ENCODE assay signal across 2 cellular contexts in the genomic region with DNA sequence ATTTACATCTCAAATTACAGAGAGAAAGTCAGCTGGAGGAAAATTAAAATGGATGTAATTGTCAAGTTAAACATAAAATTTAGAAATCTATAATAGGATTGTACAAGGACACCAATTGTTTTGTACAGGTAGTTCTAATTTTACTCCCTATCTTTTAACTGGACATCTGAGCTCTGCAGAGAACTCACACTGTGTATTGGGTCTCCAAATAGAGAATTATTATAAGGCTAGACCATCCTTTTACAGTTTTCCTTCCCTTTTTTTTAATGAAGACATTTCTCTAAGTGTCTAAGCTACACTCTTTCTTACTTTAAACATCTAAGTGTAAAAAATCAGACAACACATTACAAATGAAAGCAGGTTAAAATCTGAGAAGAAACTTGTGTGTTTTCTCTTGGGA.
TF ChIP-seq lines count a peak whose summit lies in the region.

No MANE protein-coding gene starts in this region.

TF ChIP-seq in K562, 482 proteins besides CTCF, POLR2A, EP300 and RAD21:
- TF ChIP-seq PHB (CRISPR knock-in tag; IDR thresholded peaks at IDR 0.05): no peak
- TF ChIP-seq, protein P1, sequence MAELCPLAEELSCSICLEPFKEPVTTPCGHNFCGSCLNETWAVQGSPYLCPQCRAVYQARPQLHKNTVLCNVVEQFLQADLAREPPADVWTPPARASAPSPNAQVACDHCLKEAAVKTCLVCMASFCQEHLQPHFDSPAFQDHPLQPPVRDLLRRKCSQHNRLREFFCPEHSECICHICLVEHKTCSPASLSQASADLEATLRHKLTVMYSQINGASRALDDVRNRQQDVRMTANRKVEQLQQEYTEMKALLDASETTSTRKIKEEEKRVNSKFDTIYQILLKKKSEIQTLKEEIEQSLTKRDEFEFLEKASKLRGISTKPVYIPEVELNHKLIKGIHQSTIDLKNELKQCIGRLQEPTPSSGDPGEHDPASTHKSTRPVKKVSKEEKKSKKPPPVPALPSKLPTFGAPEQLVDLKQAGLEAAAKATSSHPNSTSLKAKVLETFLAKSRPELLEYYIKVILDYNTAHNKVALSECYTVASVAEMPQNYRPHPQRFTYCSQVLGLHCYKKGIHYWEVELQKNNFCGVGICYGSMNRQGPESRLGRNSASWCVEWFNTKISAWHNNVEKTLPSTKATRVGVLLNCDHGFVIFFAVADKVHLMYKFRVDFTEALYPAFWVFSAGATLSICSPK (IDR thresholded peaks at IDR 0.05; ENCODE audit: borderline replicate concordance): no peak
- no peak for TF ChIP-seq NUFIP1 (IDR thresholded peaks at IDR 0.05; ENCODE audit: partially characterized antibody)
- no peak for TF ChIP-seq MEF2A (IDR thresholded peaks at IDR 0.05; ENCODE audit: control insufficient read depth, low read depth, low read length)
- TF ChIP-seq CXXC5 (CRISPR knock-in tag; IDR thresholded peaks at IDR 0.05): no peak
- peak; percentile 92; the same call in 1 of the 2 replicates for TF ChIP-seq ZNF274 (IDR thresholded peaks at IDR 0.05; ENCODE audit: borderline replicate concordance, low read depth, low read length)
- TF ChIP-seq, protein P2, sequence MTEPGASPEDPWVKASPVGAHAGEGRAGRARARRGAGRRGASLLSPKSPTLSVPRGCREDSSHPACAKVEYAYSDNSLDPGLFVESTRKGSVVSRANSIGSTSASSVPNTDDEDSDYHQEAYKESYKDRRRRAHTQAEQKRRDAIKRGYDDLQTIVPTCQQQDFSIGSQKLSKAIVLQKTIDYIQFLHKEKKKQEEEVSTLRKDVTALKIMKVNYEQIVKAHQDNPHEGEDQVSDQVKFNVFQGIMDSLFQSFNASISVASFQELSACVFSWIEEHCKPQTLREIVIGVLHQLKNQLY (CRISPR knock-in tag; conservative IDR thresholded peaks at IDR 0.05): no peak
- TF ChIP-seq CHCHD3 (CRISPR knock-in tag; IDR thresholded peaks at IDR 0.05): no peak

TF ChIP-seq in H1, 55 proteins besides CTCF, POLR2A, EP300 and RAD21:
- no peak for TF ChIP-seq TAF1 (IDR thresholded peaks at IDR 0.05; ENCODE audit: low read depth, low read length)
- peak; percentile 77; the same call in 1 of the 2 replicates for TF ChIP-seq ZNF274 (IDR thresholded peaks at IDR 0.05; ENCODE audit: borderline replicate concordance, extremely low read depth, low read length)
